In genomic region chr2:67532325-67532724, GRCh38 we compare ENCODE assay signal across 36 cellular contexts.
"Had no signal": no experiment of that assay in that cellular context is flagged by ENCODE, and none has a peak within 500 bp of the region (broad histone marks: within the 10 kb centered on the region; RNA-seq: fewer than 3 reads in every experiment).

No MANE protein-coding gene starts in this region.

- H3K4me1 ChIP-seq: adrenal gland, body of pancreas, breast epithelium had no signal

- H3K27me3 ChIP-seq: adrenal gland, body of pancreas, brain microvascular endothelial cell, breast epithelium had no signal

- H3K4me3 ChIP-seq: adrenal gland, body of pancreas, breast epithelium had no signal

- H3K9me3 ChIP-seq: adrenal gland, body of pancreas, breast epithelium had no signal

- DNase-seq: activated CD4-positive, alpha-beta memory T cell treated with anti-CD3 and anti-CD28 coated beads, Interleukin-2, amount 10 ng/mL, durations not matched to agents 7 days and 5 days; activated CD4-positive, alpha-beta T cell treated with anti-CD3 and anti-CD28 coated beads for 1 hour; activated CD4-positive, alpha-beta T cell treated with anti-CD3 and anti-CD28 coated beads for 36 hours; activated CD4-positive, alpha-beta T cell treated with anti-CD3 and anti-CD28 coated beads for 48 hours; activated CD4-positive, alpha-beta T cell treated with anti-CD3 and anti-CD28 coated beads, Interleukin-2, amount 10 ng/mL, durations not matched to agents 7 days and 5 days; activated CD4-positive, alpha-beta T cell treated with anti-CD3 and anti-CD28 coated beads, Interleukin-2, amount 50 U/mL, for 48 hours; activated CD4-positive, CD25-positive, alpha-beta regulatory T cell; activated CD8-positive, alpha-beta memory T cell treated with anti-CD3 and anti-CD28 coated beads for 24 hours; activated CD8-positive, alpha-beta memory T cell treated with anti-CD3 and anti-CD28 coated beads, Interleukin-2, amount 10 ng/mL, durations not matched to agents 7 days and 5 days; activated CD8-positive, alpha-beta memory T cell treated with anti-CD3 and anti-CD28 coated beads, Interleukin-2, amount 50 U/mL, for 48 hours; activated CD8-positive, alpha-beta T cell treated with anti-CD3 and anti-CD28 coated beads, Interleukin-2, amount 10 ng/mL, durations not matched to agents 7 days and 5 days; activated effector memory CD4-positive, alpha-beta T cell treated with anti-CD3 and anti-CD28 coated beads, Interleukin-2, amount 50 U/mL, for 16 hours; activated gamma-delta T cell treated with Interleukin-2 at 50 U/mL for 16 hours; activated naive CD4-positive, alpha-beta T cell; activated naive CD4-positive, alpha-beta T cell treated with anti-CD3 and anti-CD28 coated beads for 36 hours; activated naive CD4-positive, alpha-beta T cell treated with anti-CD3 and anti-CD28 coated beads, Interleukin-2, amount 50 U/mL, for 16 hours; activated naive CD8-positive, alpha-beta T cell treated with anti-CD3 and anti-CD28 coated beads for 36 hours; activated T-cell treated with anti-CD3 and anti-CD28 coated beads, Interleukin-2, amount 50 U/mL, for 4 hours; activated T-cell treated with anti-CD3 and anti-CD28 coated beads, Interleukin-2, amount 50 U/mL, for 72 hours; adrenal gland; amniotic stem cell; aorta; body of pancreas; brain microvascular endothelial cell; central memory CD4-positive, alpha-beta T cell; T-helper 2 cell; T-helper 9 cell; WERI-Rb-1 had no signal

- H3K27ac ChIP-seq: adrenal gland, body of pancreas, brain microvascular endothelial cell, breast epithelium, WERI-Rb-1 had no signal

- ATAC-seq: activated CD4-positive, alpha-beta T cell treated with anti-CD3 and anti-CD28 coated beads for 36 hours; activated CD4-positive, CD25-positive, alpha-beta regulatory T cell treated with anti-CD3 and anti-CD28 coated beads, Interleukin-2, amount 50 U/mL, for 24 hours; activated CD8-positive, alpha-beta memory T cell treated with anti-CD3 and anti-CD28 coated beads, Interleukin-2, amount 10 ng/mL, durations not matched to agents 7 days and 5 days; activated CD8-positive, alpha-beta T cell treated with anti-CD3 and anti-CD28 coated beads, Interleukin-2, amount 10 ng/mL, durations not matched to agents 7 days and 5 days; activated naive CD4-positive, alpha-beta T cell treated with anti-CD3 and anti-CD28 coated beads, Interleukin-2, amount 50 U/mL, for 72 hours; activated T-cell treated with anti-CD3 and anti-CD28 coated beads, Interleukin-2, amount 50 U/mL, for 4 hours; activated T-cell treated with anti-CD3 and anti-CD28 coated beads, Interleukin-2, amount 50 U/mL, for 72 hours; activated T-helper 17 cell treated with anti-CD3 and anti-CD28 coated beads, Interleukin-2, amount 50 U/mL, for 72 hours; body of pancreas; WTC11 had no signal

- H3K36me3 ChIP-seq: adrenal gland, brain microvascular endothelial cell, breast epithelium, WERI-Rb-1 had no signal

- FAIRE-seq: astrocyte, colon, TTC549 had no signal
